14 cellular contexts compared by ENCODE assay signal in genomic region chr1:119141660-119142059, GRCh38. TPM values are rescaled to one million over a fixed set of nuclear protein-coding genes. Genes with fewer than 3 reads are reported as not detected.
DNase-seq lines count a peak whose midpoint lies in the region; ATAC-seq, FAIRE-seq and TF ChIP-seq lines count a peak whose summit lies in the region.
"Had no signal": no experiment of that assay in that cellular context is flagged by ENCODE, and none has a peak within 500 bp of the region (broad histone marks: within the 10 kb centered on the region; RNA-seq: fewer than 3 reads in every experiment).

No MANE protein-coding gene starts in this region.

- TF ChIP-seq CTCF in kidney (IDR thresholded peaks at IDR 0.05; ENCODE audit: borderline replicate concordance, extremely low read depth, insufficient read depth), result no peak

- H3K4me1 ChIP-seq in CD4-positive, CD25-positive, alpha-beta regulatory T cell (ENCODE audit: control insufficient read depth, insufficient read depth, low read length, poor library complexity, severe bottlenecking), result peaks cover 27% of the 10 kb centered on the region
- peaks cover 15% of the 10 kb centered on the region for H3K4me1 ChIP-seq in HUES48 (ENCODE audit: control insufficient read depth, insufficient read depth, low read length)
- H3K4me1 ChIP-seq in kidney (ENCODE audit: control insufficient read depth in 1 of 2, insufficient read depth in 1 of 2, low read depth in 1 of 2, low read length in 2 of 2), result peaks cover 10 to 19% of the 10 kb centered on the region in 2 donors

- peaks cover 0 to 35% (median 14%) of the 10 kb centered on the region in 4 donors for H3K4me1 Mint-ChIP-seq in CD4-positive, CD25-positive, alpha-beta regulatory T cell
- peaks cover 51% of the 10 kb centered on the region for H3K4me1 Mint-ChIP-seq in activated T-helper 1 cell treated with anti-CD3 and anti-CD28 coated beads, Interleukin-12 subunit alpha, Interleukin-12 subunit beta, Interleukin-2, Interleukin-4 antibody, amounts not matched to agents 30 ng/mL and 10 ng/mL and 1 ng/mL, durations not matched to agents 14 hours and 24 hours and 36 hours (ENCODE audit: low read depth)

- H3K36me3 ChIP-seq in CD4-positive, CD25-positive, alpha-beta regulatory T cell (ENCODE audit: control insufficient read depth, insufficient read depth, low read length), result no peaks in the 10 kb centered on the region
- H3K36me3 ChIP-seq in HUES48 (ENCODE audit: control insufficient read depth, insufficient read depth, low read length) (no peaks in the 10 kb centered on the region), kidney (ENCODE audit: control insufficient read depth in 1 of 2, insufficient read depth in 2 of 2, low read length in 2 of 2) (peaks cover 2 to 4% of the 10 kb centered on the region in 2 donors)

- H3K4me3 Mint-ChIP-seq in CD4-positive, CD25-positive, alpha-beta regulatory T cell, result peak overlapping the region in 1 of 4 donors; percentile 12
- no peak overlapping the region for H3K4me3 Mint-ChIP-seq in activated T-helper 1 cell treated with anti-CD3 and anti-CD28 coated beads, Interleukin-12 subunit alpha, Interleukin-12 subunit beta, Interleukin-2, Interleukin-4 antibody, amounts not matched to agents 30 ng/mL and 10 ng/mL and 1 ng/mL, durations not matched to agents 14 hours and 24 hours and 36 hours
- H3K4me3 Mint-ChIP-seq: naive B cell had no signal

- peak overlapping the region; percentile 91 for H3K4me3 ChIP-seq in CD4-positive, CD25-positive, alpha-beta regulatory T cell (ENCODE audit: low read depth, low read length)
- H3K4me3 ChIP-seq in HUES48 (ENCODE audit: low read depth, low read length), result peak overlapping the region; percentile 81; the same call in 1 of the 2 replicates
- H3K4me3 ChIP-seq in kidney (ENCODE audit: low read length in 2 of 2), result peak overlapping the region; percentile 93 to 97

- no peaks in the 10 kb centered on the region for H3K9me3 Mint-ChIP-seq in CD4-positive, CD25-positive, alpha-beta regulatory T cell
- no peaks in the 10 kb centered on the region for H3K9me3 Mint-ChIP-seq in activated T-helper 1 cell treated with anti-CD3 and anti-CD28 coated beads, Interleukin-12 subunit alpha, Interleukin-12 subunit beta, Interleukin-2, Interleukin-4 antibody, amounts not matched to agents 30 ng/mL and 10 ng/mL and 1 ng/mL, durations not matched to agents 14 hours and 24 hours and 36 hours
- H3K9me3 Mint-ChIP-seq: CD4-positive, alpha-beta memory T cell; naive B cell had no signal

- H3K9ac ChIP-seq in HUES48 (ENCODE audit: low read depth, low read length) (no peak overlapping the region), kidney (ENCODE audit: low read length in 2 of 2) (peak overlapping the region in 1 of 2 donors; percentile 92)

- ATAC-seq in CD4-positive, CD25-positive, alpha-beta regulatory T cell (ENCODE audit: low read depth in 2 of 2), result no peak
- ATAC-seq: activated CD4-positive, CD25-positive, alpha-beta regulatory T cell treated with anti-CD3 and anti-CD28 coated beads, Interleukin-2, amount 50 U/mL, for 24 hours had no signal

- H3K27me3 ChIP-seq in CD4-positive, CD25-positive, alpha-beta regulatory T cell (ENCODE audit: control insufficient read depth, insufficient read depth, low read length), result no peaks in the 10 kb centered on the region
- no peaks in the 10 kb centered on the region for H3K27me3 ChIP-seq in HUES48 (ENCODE audit: control insufficient read depth, insufficient read depth, low read length)
- H3K27me3 ChIP-seq: heart right ventricle, tibial artery had no signal

- no peaks in the 10 kb centered on the region for H3K27me3 Mint-ChIP-seq in CD4-positive, CD25-positive, alpha-beta regulatory T cell
- H3K27me3 Mint-ChIP-seq in activated T-helper 1 cell treated with anti-CD3 and anti-CD28 coated beads, Interleukin-12 subunit alpha, Interleukin-12 subunit beta, Interleukin-2, Interleukin-4 antibody, amounts not matched to agents 30 ng/mL and 10 ng/mL and 1 ng/mL, durations not matched to agents 14 hours and 24 hours and 36 hours (ENCODE audit: insufficient read depth), result no peaks in the 10 kb centered on the region
- H3K27me3 Mint-ChIP-seq: CD4-positive, alpha-beta memory T cell; naive B cell had no signal

- no peak for DNase-seq in CD4-positive, CD25-positive, alpha-beta regulatory T cell
- DNase-seq in activated T-helper 1 cell treated with anti-CD3 and anti-CD28 coated beads, Interleukin-12 subunit alpha, Interleukin-12 subunit beta, Interleukin-2, Interleukin-4 antibody, amounts not matched to agents 30 ng/mL and 10 ng/mL and 1 ng/mL, durations not matched to agents 14 hours and 24 hours and 36 hours (ENCODE audit: low spot score), result no peak
- DNase-seq in kidney (no peak), UCSD-AML1 (lab: John Stamatoyannopoulos, UW; ENCODE audit: unreplicated experiment) (no peak), NCI-H524 (lab: John Stamatoyannopoulos, UW) (no peak), NCI-H2029 treated with DMSO at 0.1 percent for 48 hours (lab: John Stamatoyannopoulos, UW) (no peak), AG08395 (ENCODE audit: low spot score) (no peak)
- DNase-seq: naive B cell, NCI-H1105, tibial artery had no signal

- peak overlapping the region in 1 of 3 donors; percentile 10 for H3K27ac Mint-ChIP-seq in CD4-positive, CD25-positive, alpha-beta regulatory T cell
- H3K27ac Mint-ChIP-seq in activated T-helper 1 cell treated with anti-CD3 and anti-CD28 coated beads, Interleukin-12 subunit alpha, Interleukin-12 subunit beta, Interleukin-2, Interleukin-4 antibody, amounts not matched to agents 30 ng/mL and 10 ng/mL and 1 ng/mL, durations not matched to agents 14 hours and 24 hours and 36 hours, result peak overlapping the region; percentile 10
- H3K27ac Mint-ChIP-seq: CD4-positive, alpha-beta memory T cell had no signal

- no peaks in the 10 kb centered on the region for H3K9me3 ChIP-seq in CD4-positive, CD25-positive, alpha-beta regulatory T cell (ENCODE audit: control insufficient read depth in 2 of 2, low read length in 2 of 2)
- no peaks in the 10 kb centered on the region for H3K9me3 ChIP-seq in HUES48 (ENCODE audit: control insufficient read depth, insufficient read depth, low read length)
- H3K9me3 ChIP-seq in kidney (ENCODE audit: control insufficient read depth in 1 of 2, low read length in 2 of 2), result no peaks in the 10 kb centered on the region
- H3K9me3 ChIP-seq: heart right ventricle, tibial artery had no signal

- intact Hi-C loops in activated T-helper 1 cell treated with anti-CD3 and anti-CD28 coated beads, Interleukin-12 subunit alpha, Interleukin-12 subunit beta, Interleukin-2, Interleukin-4 antibody, amounts not matched to agents 30 ng/mL and 10 ng/mL and 1 ng/mL, durations not matched to agents 14 hours and 24 hours and 36 hours (cut with micrococcal nuclease), result loop anchor here (5.0 to 10.0 kb wide), 4 partner anchors 133 to 1777 kb away; partner anchors contain the start of genes MAN1A2 and PHGDH
- intact Hi-C loops in kidney (cut with DNase I), result no loop called here

- H3K36me3 Mint-ChIP-seq in CD4-positive, CD25-positive, alpha-beta regulatory T cell, result peaks cover 8% of the 10 kb centered on the region
- peaks cover 20% of the 10 kb centered on the region for H3K36me3 Mint-ChIP-seq in activated T-helper 1 cell treated with anti-CD3 and anti-CD28 coated beads, Interleukin-12 subunit alpha, Interleukin-12 subunit beta, Interleukin-2, Interleukin-4 antibody, amounts not matched to agents 30 ng/mL and 10 ng/mL and 1 ng/mL, durations not matched to agents 14 hours and 24 hours and 36 hours (ENCODE audit: low read depth)
- H3K36me3 Mint-ChIP-seq: naive B cell had no signal

- FAIRE-seq in kidney (lab: Jason Lieb, UNC), result no peak

- H3K27ac ChIP-seq in CD4-positive, CD25-positive, alpha-beta regulatory T cell (ENCODE audit: insufficient read depth, low read length, poor library complexity, severe bottlenecking), result no peak overlapping the region
- H3K27ac ChIP-seq in HUES48 (ENCODE audit: low read depth, low read length) (no peak overlapping the region), kidney (ENCODE audit: low read depth in 2 of 2, low read length in 2 of 2) (no peak overlapping the region)

RNA-seq across cellular contexts. Expression of gene WARS2, which starts 1.2 kb away (rescaled TPM):
- total RNA-seq in CD4-positive, CD25-positive, alpha-beta regulatory T cell, result 23.0 TPM
- 10 to 100 TPM; 13.9 to 17.4 (median 16.8) TPM for polyA plus RNA-seq in CD4-positive, CD25-positive, alpha-beta regulatory T cell
- total RNA-seq in activated T-helper 1 cell treated with anti-CD3 and anti-CD28 coated beads, Interleukin-12 subunit alpha, Interleukin-12 subunit beta, Interleukin-2, Interleukin-4 antibody, amounts not matched to agents 30 ng/mL and 10 ng/mL and 1 ng/mL, durations not matched to agents 14 hours and 24 hours and 36 hours, result 20.6 TPM in 2 replicates
- 14.8 TPM for total RNA-seq in kidney
- polyA plus RNA-seq in kidney (ENCODE audit: insufficient read depth, low read depth, low replicate concordance), result 13.9 TPM
